ENCODE assay signal across 1 cellular context in the genomic region with DNA sequence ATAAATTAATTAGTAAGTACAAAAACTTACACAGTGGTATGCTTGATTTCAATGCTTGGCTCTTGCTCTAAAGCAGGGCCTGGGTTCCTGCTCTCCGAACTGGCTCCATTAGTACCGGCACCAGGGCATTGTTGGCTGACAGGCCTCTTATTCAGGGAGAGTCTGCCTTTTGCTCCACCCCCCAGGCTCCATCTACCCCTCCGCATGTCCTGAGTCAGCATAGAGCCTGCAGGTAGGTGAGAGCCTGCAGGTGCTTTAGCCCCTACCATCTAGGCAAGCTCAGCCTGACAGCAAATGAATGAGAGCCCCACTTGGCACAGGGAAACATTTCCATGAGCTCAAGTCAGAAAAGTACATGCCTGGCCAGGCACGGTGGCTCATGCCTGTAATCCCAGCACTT.
TF ChIP-seq lines count a peak whose summit lies in the region.

No MANE protein-coding gene starts in this region.

TF ChIP-seq in WTC11, 78 proteins besides CTCF, POLR2A, EP300 and RAD21 (continued from another document):
- TF ChIP-seq CBFB (CRISPR knock-in tag; IDR thresholded peaks at IDR 0.05; ENCODE audit: low read depth) (no peak), ZNF416 (CRISPR knock-in tag; IDR thresholded peaks at IDR 0.05) (no peak), ZNF219 (CRISPR knock-in tag; IDR thresholded peaks at IDR 0.05; ENCODE audit: borderline replicate concordance) (no peak), ETV6 (CRISPR knock-in tag; IDR thresholded peaks at IDR 0.05) (no peak), ATF6 (CRISPR knock-in tag; IDR thresholded peaks at IDR 0.05) (no peak), MYBL2 (CRISPR knock-in tag; IDR thresholded peaks at IDR 0.05) (no peak), ZNF317 (CRISPR knock-in tag; IDR thresholded peaks at IDR 0.05; ENCODE audit: borderline replicate concordance, low read depth) (no peak), TEAD1 (CRISPR knock-in tag; IDR thresholded peaks at IDR 0.05) (no peak)
- TF ChIP-seq, protein P1, sequence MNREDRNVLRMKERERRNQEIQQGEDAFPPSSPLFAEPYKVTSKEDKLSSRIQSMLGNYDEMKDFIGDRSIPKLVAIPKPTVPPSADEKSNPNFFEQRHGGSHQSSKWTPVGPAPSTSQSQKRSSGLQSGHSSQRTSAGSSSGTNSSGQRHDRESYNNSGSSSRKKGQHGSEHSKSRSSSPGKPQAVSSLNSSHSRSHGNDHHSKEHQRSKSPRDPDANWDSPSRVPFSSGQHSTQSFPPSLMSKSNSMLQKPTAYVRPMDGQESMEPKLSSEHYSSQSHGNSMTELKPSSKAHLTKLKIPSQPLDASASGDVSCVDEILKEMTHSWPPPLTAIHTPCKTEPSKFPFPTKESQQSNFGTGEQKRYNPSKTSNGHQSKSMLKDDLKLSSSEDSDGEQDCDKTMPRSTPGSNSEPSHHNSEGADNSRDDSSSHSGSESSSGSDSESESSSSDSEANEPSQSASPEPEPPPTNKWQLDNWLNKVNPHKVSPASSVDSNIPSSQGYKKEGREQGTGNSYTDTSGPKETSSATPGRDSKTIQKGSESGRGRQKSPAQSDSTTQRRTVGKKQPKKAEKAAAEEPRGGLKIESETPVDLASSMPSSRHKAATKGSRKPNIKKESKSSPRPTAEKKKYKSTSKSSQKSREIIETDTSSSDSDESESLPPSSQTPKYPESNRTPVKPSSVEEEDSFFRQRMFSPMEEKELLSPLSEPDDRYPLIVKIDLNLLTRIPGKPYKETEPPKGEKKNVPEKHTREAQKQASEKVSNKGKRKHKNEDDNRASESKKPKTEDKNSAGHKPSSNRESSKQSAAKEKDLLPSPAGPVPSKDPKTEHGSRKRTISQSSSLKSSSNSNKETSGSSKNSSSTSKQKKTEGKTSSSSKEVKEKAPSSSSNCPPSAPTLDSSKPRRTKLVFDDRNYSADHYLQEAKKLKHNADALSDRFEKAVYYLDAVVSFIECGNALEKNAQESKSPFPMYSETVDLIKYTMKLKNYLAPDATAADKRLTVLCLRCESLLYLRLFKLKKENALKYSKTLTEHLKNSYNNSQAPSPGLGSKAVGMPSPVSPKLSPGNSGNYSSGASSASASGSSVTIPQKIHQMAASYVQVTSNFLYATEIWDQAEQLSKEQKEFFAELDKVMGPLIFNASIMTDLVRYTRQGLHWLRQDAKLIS (CRISPR knock-in tag; IDR thresholded peaks at IDR 0.05; ENCODE audit: borderline replicate concordance): no peak
